Comparison of ENCODE assay signal across 1 cellular context in genomic region chr6:119075200-119075981, GRCh38.
TF ChIP-seq lines count a peak whose summit lies in the region.

No MANE protein-coding gene starts in this region.

TF ChIP-seq in HEK293, 187 proteins besides CTCF, POLR2A, EP300 and RAD21 (continued from another document):
- TF ChIP-seq PRDM6 (tag by site-specific recombination; IDR thresholded peaks at IDR 0.05) = no peak
